Comparison of ENCODE assay signal across 8 cellular contexts in the genomic region with DNA sequence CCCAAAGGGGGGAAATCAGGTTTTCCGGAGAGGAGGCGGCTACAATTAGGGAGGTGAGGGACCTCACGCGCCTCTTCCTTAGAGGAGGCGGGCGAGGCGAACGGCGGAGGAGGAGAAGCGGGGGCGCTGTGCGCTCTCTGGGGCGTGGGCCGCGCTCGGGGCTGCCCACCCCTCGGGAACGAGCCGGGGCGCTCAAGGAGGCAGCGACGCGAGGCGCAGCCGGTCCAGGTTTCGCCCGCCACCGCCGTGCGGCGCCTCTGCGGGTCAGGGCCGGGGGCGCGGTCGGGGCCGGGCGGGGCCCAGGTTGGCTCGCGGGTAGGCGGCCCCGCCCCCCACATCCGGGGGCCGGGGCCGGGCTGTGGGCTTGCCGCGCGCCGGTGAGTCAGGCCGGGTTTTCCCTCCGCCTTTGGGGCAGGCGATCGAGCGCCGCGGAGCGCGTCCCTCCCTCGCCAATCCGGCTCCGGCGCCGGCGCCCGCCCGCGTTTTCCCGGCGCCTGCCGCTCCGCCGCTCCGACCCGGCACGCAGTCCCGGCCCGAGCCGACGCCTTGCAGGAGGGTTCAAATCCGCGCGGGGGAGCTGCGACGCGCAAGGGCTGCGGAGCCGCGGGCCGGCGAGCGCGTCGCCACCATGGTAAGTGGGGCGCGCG. TPM values are rescaled to one million over a fixed set of nuclear protein-coding genes. Genes with fewer than 3 reads are reported as not detected.
DNase-seq lines count a peak whose midpoint lies in the region; ATAC-seq and TF ChIP-seq lines count a peak whose summit lies in the region.

A gene with protein sequence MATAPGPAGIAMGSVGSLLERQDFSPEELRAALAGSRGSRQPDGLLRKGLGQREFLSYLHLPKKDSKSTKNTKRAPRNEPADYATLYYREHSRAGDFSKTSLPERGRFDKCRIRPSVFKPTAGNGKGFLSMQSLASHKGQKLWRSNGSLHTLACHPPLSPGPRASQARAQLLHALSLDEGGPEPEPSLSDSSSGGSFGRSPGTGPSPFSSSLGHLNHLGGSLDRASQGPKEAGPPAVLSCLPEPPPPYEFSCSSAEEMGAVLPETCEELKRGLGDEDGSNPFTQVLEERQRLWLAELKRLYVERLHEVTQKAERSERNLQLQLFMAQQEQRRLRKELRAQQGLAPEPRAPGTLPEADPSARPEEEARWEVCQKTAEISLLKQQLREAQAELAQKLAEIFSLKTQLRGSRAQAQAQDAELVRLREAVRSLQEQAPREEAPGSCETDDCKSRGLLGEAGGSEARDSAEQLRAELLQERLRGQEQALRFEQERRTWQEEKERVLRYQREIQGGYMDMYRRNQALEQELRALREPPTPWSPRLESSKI (plus strand): TSS at position 392 of the 647 bp plus-strand sequence. CDS start 6,052 bp downstream, outside the sequence.

- ATAC-seq in GM21723 (IDR thresholded peaks at IDR 0.05; ENCODE audit: unreplicated experiment) (peak; percentile 55), lower lobe of right lung (peak; percentile 87 to 92)

- peak; percentile 57 for DNase-seq in activated CD4-positive, CD25-positive, alpha-beta regulatory T cell treated with anti-CD3 and anti-CD28 coated beads, Interleukin-2, amount 50 U/mL, for 16 hours (ENCODE audit: low read depth, low spot score)
- DNase-seq in cerebellum (ENCODE audit: low spot score), result peak; percentile 48
- peak; percentile 74 for DNase-seq in lower lobe of right lung
- peak; percentile 79 to 80 for DNase-seq in stimulated activated CD8-positive, alpha-beta memory T cell treated with anti-CD3 and anti-CD28 coated beads, Interleukin-15, amount 100 ng/mL, for 48 hours (ENCODE audit: low read depth in 2 of 2)
- no peak for DNase-seq in putamen (ENCODE audit: low spot score)

- no peak for TF ChIP-seq CTCF in Loucy (conservative IDR thresholded peaks at IDR 0.05; ENCODE audit: low read length)
- TF ChIP-seq CTCF in lower lobe of right lung (IDR thresholded peaks at IDR 0.05), result no peak

- H3K27me3 ChIP-seq in Loucy (ENCODE audit: insufficient read depth, low read length, poor library complexity, severe bottlenecking), result no peaks in the 10 kb centered on the region
- peaks cover 32% of the 10 kb centered on the region for H3K27me3 ChIP-seq in lower lobe of right lung (ENCODE audit: low read depth)

- H3K9me3 ChIP-seq in Loucy (ENCODE audit: insufficient read depth, low read depth, low read length) (no peaks in the 10 kb centered on the region), lower lobe of right lung (peaks cover 3% of the 10 kb centered on the region)

- H3K9ac ChIP-seq in Loucy (ENCODE audit: low read depth, low read length, poor library complexity, severe bottlenecking), result peak within 1 kb of the TSS; percentile 73

- H3K9me2 ChIP-seq in Loucy (replicated peaks; ENCODE audit: low read depth, low read length), result no peaks in the 10 kb centered on the region

- intact Hi-C loops in lower lobe of right lung (cut with DNase I), result no loop called here

- H3K4me2 ChIP-seq in Loucy (ENCODE audit: low read depth, low read length, poor library complexity, severe bottlenecking), result peak within 1 kb of the TSS; percentile 93

- H3K79me2 ChIP-seq in Loucy (ENCODE audit: insufficient read depth, low read length), result peaks cover 40% of the 10 kb centered on the region; the same call in 1 of the 2 replicates

- peaks cover 15% of the 10 kb centered on the region for H3K4me1 ChIP-seq in Loucy (ENCODE audit: insufficient read depth, low read length, poor library complexity, severe bottlenecking)
- peaks cover 45% of the 10 kb centered on the region for H3K4me1 ChIP-seq in lower lobe of right lung

- peak within 1 kb of the TSS; percentile 51; the same call in 1 of the 2 replicates for H2AFZ ChIP-seq in Loucy (ENCODE audit: low read length)

- H3K4me3 ChIP-seq in Loucy (ENCODE audit: low read length, poor library complexity, severe bottlenecking) (peak within 1 kb of the TSS; percentile 80), lower lobe of right lung (peak within 1 kb of the TSS; percentile 63)

- no peaks in the 10 kb centered on the region for H4K20me1 ChIP-seq in Loucy (ENCODE audit: insufficient read depth, low read length, poor library complexity, severe bottlenecking)

- H3K36me3 ChIP-seq in Loucy (ENCODE audit: insufficient read depth, low read length) (no peaks in the 10 kb centered on the region), lower lobe of right lung (no peaks in the 10 kb centered on the region)

- peak; percentile 31 for TF ChIP-seq POLR2A in GM10847 (IDR thresholded peaks at IDR 0.05; ENCODE audit: extremely low read depth, insufficient read length)

- no peaks in the 10 kb centered on the region for H3F3A ChIP-seq in Loucy (ENCODE audit: low read depth)

- H3K27ac ChIP-seq in lower lobe of right lung, result peak within 1 kb of the TSS; percentile 74

RNA-seq across cellular contexts. Expression of the gene that starts here (rescaled TPM):
- total RNA-seq in cerebellum (10.8 TPM), lower lobe of right lung (7.9 TPM)
